9 cellular contexts compared by ENCODE assay signal in genomic region chr1:71196685-71197084, GRCh38.
DNase-seq lines count a peak whose midpoint lies in the region; ATAC-seq and TF ChIP-seq lines count a peak whose summit lies in the region.
"Had no signal": no experiment of that assay in that cellular context is flagged by ENCODE, and none has a peak within 500 bp of the region (broad histone marks: within the 10 kb centered on the region; RNA-seq: fewer than 3 reads in every experiment).

No MANE protein-coding gene starts in this region.

- H3K27ac Mint-ChIP-seq in natural killer cell: no peak overlapping the region
- H3K27ac Mint-ChIP-seq: T-helper 1 cell treated with Interleukin-12 subunit alpha and Interleukin-12 subunit beta and Interleukin-4 antibody, amounts not matched to agents 30 μg/mL and 1 μg/mL, for 36 hours had no signal

- ATAC-seq in HG03571 (IDR thresholded peaks at IDR 0.05; ENCODE audit: unreplicated experiment): no peak
- no peak for ATAC-seq in natural killer cell

- no peak overlapping the region for H3K4me3 ChIP-seq in cardiac fibroblast (replicated peaks in 1 of 2; ENCODE audit: low read depth in 2 of 2, low read length in 2 of 2)

- in situ Hi-C loops in G401 (cut with HindIII; ENCODE audit: low sequenced_read_pairs): no loop called here

- intact Hi-C loops in natural killer cell (cut with micrococcal nuclease): no loop called here

- no peaks in the 10 kb centered on the region for H3K36me3 Mint-ChIP-seq in natural killer cell

- DNase-seq in G401 (ENCODE audit: low spot score) (peak; percentile 53), NCI-H2081 (lab: John Stamatoyannopoulos, UW) (peak; percentile 3 to 52), cardiac fibroblast (ENCODE audit: low read depth in 2 of 2) (peak; percentile 52 to 57), middle frontal gyrus (ENCODE audit: extremely low spot score, low spot score) (peak; percentile 28), GM19238 (ENCODE audit: insufficient read length, low spot score) (no peak), C1 segment of cervical spinal cord (lab: John Stamatoyannopoulos, UW) (no peak), natural killer cell (no peak)

- peak; percentile 39 for TF ChIP-seq CTCF in cardiac fibroblast (IDR thresholded peaks at IDR 0.05; ENCODE audit: low read depth, low read length)
- TF ChIP-seq CTCF in natural killer cell (IDR thresholded peaks at IDR 0.05): no peak

- H3K9me3 Mint-ChIP-seq in natural killer cell: peaks cover 6 to 10% of the 10 kb centered on the region in 2 donors
- H3K9me3 Mint-ChIP-seq: T-helper 1 cell treated with Interleukin-12 subunit alpha and Interleukin-12 subunit beta and Interleukin-4 antibody, amounts not matched to agents 30 μg/mL and 1 μg/mL, for 36 hours had no signal

- H3K4me3 Mint-ChIP-seq in natural killer cell: no peak overlapping the region
- H3K4me3 Mint-ChIP-seq: T-helper 1 cell treated with Interleukin-12 subunit alpha and Interleukin-12 subunit beta and Interleukin-4 antibody, amounts not matched to agents 30 μg/mL and 1 μg/mL, for 36 hours had no signal

- no peaks in the 10 kb centered on the region for H3K4me1 Mint-ChIP-seq in natural killer cell

- H3K27me3 Mint-ChIP-seq in natural killer cell (ENCODE audit: low read depth in 2 of 2): no peaks in the 10 kb centered on the region

Comparison
In these comparisons a context has a peak if more than half of its experiments do, and no peak if none do; other contexts are left out.
1. DNase-seq: peak in G401 (single experiment), NCI-H2081 (2 of 2), cardiac fibroblast (2 of 2) and middle frontal gyrus (single experiment); none in GM19238 (single experiment), C1 segment of cervical spinal cord (0 of 14) and natural killer cell (single experiment).